Comparison of ENCODE assay signal across 18 cellular contexts in genomic region chr9:93818795-93819472, GRCh38.
"Had no signal": no experiment of that assay in that cellular context is flagged by ENCODE, and none has a peak within 500 bp of the region (broad histone marks: within the 10 kb centered on the region; RNA-seq: fewer than 3 reads in every experiment).

No MANE protein-coding gene starts in this region.

- ATAC-seq: activated CD8-positive, alpha-beta T cell treated with anti-CD3 and anti-CD28 coated beads, Interleukin-2, amount 10 ng/mL, durations not matched to agents 7 days and 5 days; foreskin keratinocyte; right cardiac atrium had no signal

- H3K27me3 ChIP-seq: foreskin keratinocyte had no signal

- H3K4me3 ChIP-seq: lung, skin epidermis, stomach had no signal

- FAIRE-seq: keratinocyte had no signal

- H3K36me3 Mint-ChIP-seq: activated naive CD8-positive, alpha-beta T cell treated with anti-CD3 and anti-CD28 coated beads for 36 hours; mesothelial cell of epicardium had no signal

- H3K4me1 Mint-ChIP-seq: activated CD4-positive, alpha-beta T cell treated with anti-CD3 and anti-CD28 coated beads, Interleukin-2, amount 10 ng/mL, durations not matched to agents 7 days and 5 days; activated naive CD8-positive, alpha-beta T cell treated with anti-CD3 and anti-CD28 coated beads for 36 hours had no signal

- H3K4me3 Mint-ChIP-seq: activated CD4-positive, alpha-beta T cell treated with anti-CD3 and anti-CD28 coated beads, Interleukin-2, amount 10 ng/mL, durations not matched to agents 7 days and 5 days; activated CD8-positive, alpha-beta T cell treated with anti-CD3 and anti-CD28 coated beads, Interleukin-2, amount 10 ng/mL, durations not matched to agents 7 days and 5 days; activated naive CD8-positive, alpha-beta T cell treated with anti-CD3 and anti-CD28 coated beads for 36 hours; mesothelial cell of epicardium; nephron; T-helper 2 cell treated with Interferon-gamma antibody and Interleukin-4, amounts not matched to agents 5 μg/mL and 100 μg/mL, for 36 hours had no signal

- H3K4me1 ChIP-seq: foreskin keratinocyte had no signal

- H3K9me3 Mint-ChIP-seq: activated CD4-positive, alpha-beta T cell treated with anti-CD3 and anti-CD28 coated beads, Interleukin-2, amount 10 ng/mL, durations not matched to agents 7 days and 5 days; activated naive CD8-positive, alpha-beta T cell treated with anti-CD3 and anti-CD28 coated beads for 36 hours; T-helper 2 cell treated with Interferon-gamma antibody and Interleukin-4, amounts not matched to agents 5 μg/mL and 100 μg/mL, for 36 hours had no signal

- H3K27ac ChIP-seq: foreskin keratinocyte, skin epidermis, stomach had no signal

- H3K36me3 ChIP-seq: stomach had no signal

- DNase-seq: activated CD4-positive, alpha-beta T cell treated with anti-CD3 and anti-CD28 coated beads, Interleukin-2, amount 10 ng/mL, durations not matched to agents 7 days and 5 days; activated CD4-positive, CD25-positive, alpha-beta regulatory T cell; activated CD8-positive, alpha-beta memory T cell treated with anti-CD3 and anti-CD28 coated beads, Interleukin-2, amount 50 U/mL, for 48 hours; activated CD8-positive, alpha-beta T cell treated with anti-CD3 and anti-CD28 coated beads, Interleukin-2, amount 10 ng/mL, durations not matched to agents 7 days and 5 days; activated naive CD8-positive, alpha-beta T cell treated with anti-CD3 and anti-CD28 coated beads for 36 hours; amniotic stem cell; foreskin keratinocyte; occipital lobe; right cardiac atrium; stomach; trophoblast cell had no signal

- H3K9me3 ChIP-seq: stomach had no signal

- H3K27ac Mint-ChIP-seq: activated CD4-positive, alpha-beta T cell treated with anti-CD3 and anti-CD28 coated beads, Interleukin-2, amount 10 ng/mL, durations not matched to agents 7 days and 5 days; activated CD8-positive, alpha-beta T cell treated with anti-CD3 and anti-CD28 coated beads, Interleukin-2, amount 10 ng/mL, durations not matched to agents 7 days and 5 days; activated naive CD8-positive, alpha-beta T cell treated with anti-CD3 and anti-CD28 coated beads for 36 hours; mesothelial cell of epicardium; nephron; progenitor cell of endocrine pancreas; T-helper 2 cell treated with Interferon-gamma antibody and Interleukin-4, amounts not matched to agents 5 μg/mL and 100 μg/mL, for 36 hours had no signal
